9 cellular contexts compared by ENCODE assay signal in genomic region chr15:40093224-40093842, GRCh38. TPM values are rescaled to one million over a fixed set of nuclear protein-coding genes. Genes with fewer than 3 reads are reported as not detected.
A peak's percentile ranks its signal among the peaks of the same experiment; 100 is the strongest.
DNase-seq lines count a peak whose midpoint lies in the region; ATAC-seq and TF ChIP-seq lines count a peak whose summit lies in the region.
"Had no signal": no experiment of that assay in that cellular context is flagged by ENCODE, and none has a peak within 500 bp of the region (broad histone marks: within the 10 kb centered on the region; RNA-seq: fewer than 3 reads in every experiment).

No MANE protein-coding gene starts in this region.

- TF ChIP-seq CTCF in GM12865 (IDR thresholded peaks at IDR 0.05; ENCODE audit: insufficient read depth, low read depth, low read length, missing control alignments): no peak
- no peak for TF ChIP-seq CTCF in fibroblast of villous mesenchyme (IDR thresholded peaks at IDR 0.05; ENCODE audit: insufficient read depth, low read depth, low read length)
- no peak for TF ChIP-seq CTCF in sigmoid colon (IDR thresholded peaks at IDR 0.05)

- H3K4me1 ChIP-seq in sigmoid colon (peaks cover 0 to 99% (median 95%) of the 10 kb centered on the region in 4 donors), aorta (ENCODE audit: control insufficient read depth in 1 of 2, insufficient read depth in 2 of 2, low read length in 2 of 2) (peaks cover 0 to 7% of the 10 kb centered on the region in 2 donors)

- WGBS in sigmoid colon, 2 donors: 42 to 45% methylated on average over 18 of the region's 18 CpGs
- WGBS in aorta, 2 donors: 78 to 80% methylated on average over 18 of the region's 18 CpGs

- H3K27me3 ChIP-seq in sigmoid colon (no peaks in the 10 kb centered on the region), aorta (ENCODE audit: control insufficient read depth in 1 of 2, insufficient read depth in 2 of 2, low read length in 1 of 2) (no peaks in the 10 kb centered on the region)

- DNase-seq in GM12865 (ENCODE audit: low read depth) (peak; percentile 38), NOMO-1 treated with DMSO at 0.1 percent for 48 hours (lab: John Stamatoyannopoulos, UW; ENCODE audit: unreplicated experiment) (peak; percentile 51), fibroblast of villous mesenchyme (ENCODE audit: low read depth) (peak; percentile 78), sigmoid colon (peak; percentile 72), NCI-H187 treated with DMSO at 0.1 percent for 48 hours (lab: John Stamatoyannopoulos, UW) (no peak), aorta (no peak)
- no peak for DNase-seq in activated CD4-positive, alpha-beta T cell treated with anti-CD3 and anti-CD28 coated beads for 48 hours
- DNase-seq: KG1 had no signal

- no peak for TF ChIP-seq POLR2A in sigmoid colon (IDR thresholded peaks at IDR 0.05)

- H3K36me3 ChIP-seq in sigmoid colon (peaks cover 0 to 12% (median 0%) of the 10 kb centered on the region in 4 donors), aorta (ENCODE audit: control insufficient read depth in 1 of 2, insufficient read depth in 2 of 2, low read length in 1 of 2) (no peaks in the 10 kb centered on the region)

- H3K4me3 ChIP-seq in GM12865 (ENCODE audit: low read depth, low read length) (no peak overlapping the region), fibroblast of villous mesenchyme (ENCODE audit: low read depth, low read length) (peak overlapping the region; percentile 2), sigmoid colon (peak overlapping the region in 2 of 4 donors; percentile 1 to 13), aorta (ENCODE audit: low read length in 2 of 2) (no peak overlapping the region)

- intact Hi-C loops in sigmoid colon (cut with DNase I): loop anchor here (5.0 kb wide), 1 partner anchor 229 kb away; the partner anchor contains the start of gene INAFM2
- intact Hi-C loops in aorta (cut with DNase I): no loop called here

- no peak for ATAC-seq in GM19395 (IDR thresholded peaks at IDR 0.05; ENCODE audit: unreplicated experiment)
- no peak for ATAC-seq in aorta (ENCODE audit: low FRiP score)

- TF ChIP-seq EP300 in sigmoid colon (IDR thresholded peaks at IDR 0.05): no peak

- H3K9me3 ChIP-seq in sigmoid colon (no peaks in the 10 kb centered on the region), aorta (ENCODE audit: control insufficient read depth, low read length) (no peaks in the 10 kb centered on the region)

- peak overlapping the region; percentile 79 to 98 (median 95) for H3K27ac ChIP-seq in sigmoid colon
- H3K27ac ChIP-seq in aorta (ENCODE audit: low read depth in 1 of 2, low read length in 2 of 2): peak overlapping the region in 1 of 2 donors; percentile 64

RNA-seq across cellular contexts. Expression of gene BMF, which starts 15.3 kb away (rescaled TPM):
- 0.86 and 10.0 TPM in 2 replicates for total RNA-seq in fibroblast of villous mesenchyme
- 10 to 100 TPM in 3 of 4 donors, 1 to 10 TPM in 1; 5.8 to 18.0 (median 14.8) TPM for total RNA-seq in sigmoid colon
- 10 to 100 TPM in 2 of 3 donors, 1 to 10 TPM in 1; 4.8 to 18.1 (median 15.5) TPM for polyA plus RNA-seq in sigmoid colon
- 10 to 100 TPM in 1 of 2 donors, 1 to 10 TPM in 1; 6.0 to 17.3 TPM for total RNA-seq in aorta
- polyA plus RNA-seq in aorta: 1 to 10 TPM; 4.3 to 5.6 TPM

RNA-seq across cellular contexts. Expression of gene SRP14, which starts 54.4 kb away (rescaled TPM):
- total RNA-seq in fibroblast of villous mesenchyme: 93.3 and 96.6 TPM in 2 replicates
- total RNA-seq in sigmoid colon: 100 to 1,000 TPM; 307 to 378 (median 342) TPM
- 100 to 1,000 TPM; 304 to 467 (median 403) TPM for polyA plus RNA-seq in sigmoid colon
- 100 to 1,000 TPM; 154 to 161 TPM for total RNA-seq in aorta
- polyA plus RNA-seq in aorta: 100 to 1,000 TPM; 367 to 437 TPM

Comparison
In these comparisons a context has a peak if more than half of its experiments do, and no peak if none do; other contexts are left out.
1. DNase-seq: peak in GM12865 (single experiment), NOMO-1 treated with DMSO at 0.1 percent for 48 hours (single experiment), fibroblast of villous mesenchyme (single experiment) and sigmoid colon (single experiment); none in NCI-H187 treated with DMSO at 0.1 percent for 48 hours (single experiment), activated CD4-positive, alpha-beta T cell treated with anti-CD3 and anti-CD28 coated beads for 48 hours (single experiment) and aorta (0 of 2).